ENCODE assay signal across 19 cellular contexts in genomic region chr17:28705728-28706334, GRCh38. TPM values are rescaled to one million over a fixed set of nuclear protein-coding genes. Genes with fewer than 3 reads are reported as not detected.
DNase-seq lines count a peak whose midpoint lies in the region; ATAC-seq and TF ChIP-seq lines count a peak whose summit lies in the region.
"Had no signal": no experiment of that assay in that cellular context is flagged by ENCODE, and none has a peak within 500 bp of the region (broad histone marks: within the 10 kb centered on the region; RNA-seq: fewer than 3 reads in every experiment).

No MANE protein-coding gene starts in this region.

- H4K20me1 ChIP-seq in GM23338 (replicated peaks; ENCODE audit: insufficient read depth), result peaks cover 7% of the 10 kb centered on the region; the same call in 1 of the 2 replicates

- peaks cover 19% of the 10 kb centered on the region for H3K79me2 ChIP-seq in GM23338 (replicated peaks; ENCODE audit: insufficient read depth)

- peaks cover 12% of the 10 kb centered on the region; the same call in 1 of the 2 replicates for H3K4me1 ChIP-seq in GM23338 (ENCODE audit: insufficient read depth)
- H3K4me1 ChIP-seq: uterus had no signal

- H3F3A ChIP-seq in GM23338 (replicated peaks; ENCODE audit: low read depth), result peaks cover 22% of the 10 kb centered on the region

- H3K36me3 ChIP-seq in GM23338 (ENCODE audit: insufficient read depth), result peaks cover 3% of the 10 kb centered on the region; the same call in 1 of the 2 replicates
- H3K36me3 ChIP-seq: uterus had no signal

- H3K4me3 Mint-ChIP-seq in GM23338, result no peak overlapping the region; the same call in 2 of the 3 replicates
- no peak overlapping the region for H3K4me3 Mint-ChIP-seq in activated T-helper 1 cell treated with anti-CD3 and anti-CD28 coated beads, Interleukin-12 subunit alpha, Interleukin-12 subunit beta, Interleukin-2, Interleukin-4 antibody, amounts not matched to agents 30 ng/mL and 10 ng/mL and 1 ng/mL, durations not matched to agents 14 hours and 24 hours and 36 hours
- H3K4me3 Mint-ChIP-seq in nephron, result no peak overlapping the region
- H3K4me3 Mint-ChIP-seq: activated T-cell treated with anti-CD3 and anti-CD28 coated beads, Interleukin-2, amount 50 U/mL, for 4 hours; T-helper 2 cell treated with Interferon-gamma antibody and Interleukin-4, amounts not matched to agents 5 μg/mL and 100 μg/mL, for 36 hours had no signal

- H3K27me3 Mint-ChIP-seq in GM23338 (ENCODE audit: insufficient read depth, low read depth, poor library complexity), result peaks cover 29% of the 10 kb centered on the region
- no peaks in the 10 kb centered on the region for H3K27me3 Mint-ChIP-seq in activated T-helper 1 cell treated with anti-CD3 and anti-CD28 coated beads, Interleukin-12 subunit alpha, Interleukin-12 subunit beta, Interleukin-2, Interleukin-4 antibody, amounts not matched to agents 30 ng/mL and 10 ng/mL and 1 ng/mL, durations not matched to agents 14 hours and 24 hours and 36 hours (ENCODE audit: insufficient read depth)
- no peaks in the 10 kb centered on the region for H3K27me3 Mint-ChIP-seq in nephron (ENCODE audit: low read depth)

- H3K4me2 ChIP-seq in GM23338, result no peak overlapping the region

- H3K9me3 Mint-ChIP-seq in GM23338 (no peaks in the 10 kb centered on the region; the same call in 2 of the 3 replicates), nephron (no peaks in the 10 kb centered on the region)
- H3K9me3 Mint-ChIP-seq in activated T-helper 1 cell treated with anti-CD3 and anti-CD28 coated beads, Interleukin-12 subunit alpha, Interleukin-12 subunit beta, Interleukin-2, Interleukin-4 antibody, amounts not matched to agents 30 ng/mL and 10 ng/mL and 1 ng/mL, durations not matched to agents 14 hours and 24 hours and 36 hours, result no peaks in the 10 kb centered on the region
- H3K9me3 Mint-ChIP-seq: activated T-cell treated with anti-CD3 and anti-CD28 coated beads, Interleukin-2, amount 50 U/mL, for 4 hours; T-helper 2 cell treated with Interferon-gamma antibody and Interleukin-4, amounts not matched to agents 5 μg/mL and 100 μg/mL, for 36 hours had no signal

- peaks cover 44% of the 10 kb centered on the region for H3K4me1 Mint-ChIP-seq in GM23338
- peaks cover 5% of the 10 kb centered on the region for H3K4me1 Mint-ChIP-seq in activated T-helper 1 cell treated with anti-CD3 and anti-CD28 coated beads, Interleukin-12 subunit alpha, Interleukin-12 subunit beta, Interleukin-2, Interleukin-4 antibody, amounts not matched to agents 30 ng/mL and 10 ng/mL and 1 ng/mL, durations not matched to agents 14 hours and 24 hours and 36 hours (ENCODE audit: low read depth)
- peaks cover 5% of the 10 kb centered on the region for H3K4me1 Mint-ChIP-seq in nephron

- H3K27ac ChIP-seq in GM23338 (ENCODE audit: low read depth), result no peak overlapping the region
- H3K27ac ChIP-seq: uterus had no signal

- TF ChIP-seq CTCF in GM23338 (conservative IDR thresholded peaks at IDR 0.05; ENCODE audit: low read depth in 2 of 2), result no peak
- no peak for TF ChIP-seq CTCF in nephron (IDR thresholded peaks at IDR 0.05; ENCODE audit: unreplicated experiment in 3 of 3)

- DNase-seq in GM23338 (ENCODE audit: low spot score) (no peak), nucleus accumbens (lab: John Stamatoyannopoulos, UW) (no peak)
- DNase-seq in activated T-helper 1 cell treated with anti-CD3 and anti-CD28 coated beads, Interleukin-12 subunit alpha, Interleukin-12 subunit beta, Interleukin-2, Interleukin-4 antibody, amounts not matched to agents 30 ng/mL and 10 ng/mL and 1 ng/mL, durations not matched to agents 14 hours and 24 hours and 36 hours (ENCODE audit: low spot score), result no peak
- DNase-seq: activated CD4-positive, alpha-beta T cell treated with anti-CD3 and anti-CD28 coated beads for 4 hours; activated T-cell treated with anti-CD3 and anti-CD28 coated beads, Interleukin-2, amount 50 U/mL, for 4 hours; dorsolateral prefrontal cortex; left ventricle myocardium superior; MV-4-11; NCI-H2171 treated with DMSO at 0.1 percent for 48 hours; NK-92 treated with Interleukin-12 subunit alpha and Interleukin-12 subunit beta, amount 100 ng/mL, for 24 hours; SHP77; stimulated activated CD4-positive, alpha-beta T cell treated with anti-CD3 and anti-CD28 coated beads, Interleukin-4, amount 100 ng/mL, for 4 hours; stimulated activated naive CD4-positive, alpha-beta T cell; uterus had no signal

- no peaks in the 10 kb centered on the region for H3K27me3 ChIP-seq in GM23338 (ENCODE audit: insufficient read depth)
- H3K27me3 ChIP-seq: BLaER1 treated with 17β-estradiol and CSF1 and Interleukin-3, amounts not matched to agents 10 nM and 100 nM; dorsolateral prefrontal cortex; uterus had no signal

- ATAC-seq in GM23338 (peak; percentile 4; the same call in 1 of the 3 replicates), HG02970 (IDR thresholded peaks at IDR 0.05; ENCODE audit: low FRiP score, unreplicated experiment) (no peak)
- ATAC-seq: activated T-cell treated with anti-CD3 and anti-CD28 coated beads, Interleukin-2, amount 50 U/mL, for 4 hours; left ventricle myocardium superior had no signal

- intact Hi-C loops in activated T-helper 1 cell treated with anti-CD3 and anti-CD28 coated beads, Interleukin-12 subunit alpha, Interleukin-12 subunit beta, Interleukin-2, Interleukin-4 antibody, amounts not matched to agents 30 ng/mL and 10 ng/mL and 1 ng/mL, durations not matched to agents 14 hours and 24 hours and 36 hours (cut with micrococcal nuclease), result no loop called here

- no peak overlapping the region for H2AFZ ChIP-seq in GM23338

- H3K36me3 Mint-ChIP-seq in GM23338 (ENCODE audit: low read depth) (peaks cover 48% of the 10 kb centered on the region), nephron (ENCODE audit: low read depth) (peaks cover 23% of the 10 kb centered on the region)
- peaks cover 22% of the 10 kb centered on the region for H3K36me3 Mint-ChIP-seq in activated T-helper 1 cell treated with anti-CD3 and anti-CD28 coated beads, Interleukin-12 subunit alpha, Interleukin-12 subunit beta, Interleukin-2, Interleukin-4 antibody, amounts not matched to agents 30 ng/mL and 10 ng/mL and 1 ng/mL, durations not matched to agents 14 hours and 24 hours and 36 hours (ENCODE audit: low read depth)

- H3K9me2 ChIP-seq in GM23338 (ENCODE audit: insufficient read depth), result no peaks in the 10 kb centered on the region

- H3K27ac Mint-ChIP-seq in GM23338 (0 out of 2 replicates have a peak overlapping the region, but pooled peaks have one; percentile 42), nephron (peak overlapping the region in 2 of 3 experiments; percentile 43 to 58)
- peak overlapping the region; percentile 31 for H3K27ac Mint-ChIP-seq in activated T-helper 1 cell treated with anti-CD3 and anti-CD28 coated beads, Interleukin-12 subunit alpha, Interleukin-12 subunit beta, Interleukin-2, Interleukin-4 antibody, amounts not matched to agents 30 ng/mL and 10 ng/mL and 1 ng/mL, durations not matched to agents 14 hours and 24 hours and 36 hours

- H3K4me3 ChIP-seq in GM23338, result no peak overlapping the region
- H3K4me3 ChIP-seq: BLaER1 treated with 17β-estradiol and CSF1 and Interleukin-3, amounts not matched to agents 10 nM and 100 nM; dorsolateral prefrontal cortex; uterus had no signal

TF ChIP-seq in GM23338, 12 proteins besides CTCF, POLR2A, EP300 and RAD21 (continues in another document):
- no peak for TF ChIP-seq CREB1 (CRISPR knock-in tag; IDR thresholded peaks at IDR 0.05; ENCODE audit: low read depth)

RNA-seq across cellular contexts. Expression of gene PROCA1, which starts 5.9 kb away (rescaled TPM):
- total RNA-seq in GM23338 (2014; rRNA removed; shearing (Covaris generic)), result 10.0 and 11.3 TPM in 2 replicates
- polyA plus RNA-seq in GM23338 (2016; fragmentation: Nextera tagmentation; extraction: Ambion mirVana), result 14.4 and 14.9 TPM in 2 replicates
- total RNA-seq in activated T-helper 1 cell treated with anti-CD3 and anti-CD28 coated beads, Interleukin-12 subunit alpha, Interleukin-12 subunit beta, Interleukin-2, Interleukin-4 antibody, amounts not matched to agents 30 ng/mL and 10 ng/mL and 1 ng/mL, durations not matched to agents 14 hours and 24 hours and 36 hours, result 4.4 and 5.2 TPM in 2 replicates

RNA-seq across cellular contexts. Expression of gene RAB34, which starts 11.8 kb away (rescaled TPM):
- 381 and 394 TPM in 2 replicates for total RNA-seq in GM23338 (2014; rRNA removed; shearing (Covaris generic))
- polyA plus RNA-seq in GM23338 (2016; fragmentation: Nextera tagmentation; extraction: Ambion mirVana), result 174 and 184 TPM in 2 replicates
- total RNA-seq in activated T-helper 1 cell treated with anti-CD3 and anti-CD28 coated beads, Interleukin-12 subunit alpha, Interleukin-12 subunit beta, Interleukin-2, Interleukin-4 antibody, amounts not matched to agents 30 ng/mL and 10 ng/mL and 1 ng/mL, durations not matched to agents 14 hours and 24 hours and 36 hours, result 17.6 and 18.2 TPM in 2 replicates

RNA-seq across cellular contexts. Expression of gene RPL23A, which starts 14.0 kb away (rescaled TPM):
- total RNA-seq in GM23338 (2014; rRNA removed; shearing (Covaris generic)), result 592 and 656 TPM in 2 replicates
- polyA plus RNA-seq in GM23338 (2016; fragmentation: Nextera tagmentation; extraction: Ambion mirVana), result 1,994 and 2,198 TPM in 2 replicates
- total RNA-seq in activated T-helper 1 cell treated with anti-CD3 and anti-CD28 coated beads, Interleukin-12 subunit alpha, Interleukin-12 subunit beta, Interleukin-2, Interleukin-4 antibody, amounts not matched to agents 30 ng/mL and 10 ng/mL and 1 ng/mL, durations not matched to agents 14 hours and 24 hours and 36 hours, result 1,513 and 1,534 TPM in 2 replicates

RNA-seq across cellular contexts. Expression of gene TLCD1, which starts 20.2 kb away (rescaled TPM):
- 16.9 and 26.5 TPM in 2 replicates for total RNA-seq in GM23338 (2014; rRNA removed; shearing (Covaris generic))
- 47.0 and 47.7 TPM in 2 replicates for polyA plus RNA-seq in GM23338 (2016; fragmentation: Nextera tagmentation; extraction: Ambion mirVana)
- total RNA-seq in activated T-helper 1 cell treated with anti-CD3 and anti-CD28 coated beads, Interleukin-12 subunit alpha, Interleukin-12 subunit beta, Interleukin-2, Interleukin-4 antibody, amounts not matched to agents 30 ng/mL and 10 ng/mL and 1 ng/mL, durations not matched to agents 14 hours and 24 hours and 36 hours, result 9.5 and 11.5 TPM in 2 replicates
- polyA plus RNA-seq: neural cell had no signal

RNA-seq across cellular contexts. Expression of gene NEK8, which starts 22.8 kb away (rescaled TPM):
- total RNA-seq in GM23338 (2014; rRNA removed; shearing (Covaris generic)), result 13.2 and 14.9 TPM in 2 replicates
- polyA plus RNA-seq in GM23338 (2016; fragmentation: Nextera tagmentation; extraction: Ambion mirVana), result 8.9 and 10.0 TPM in 2 replicates
- total RNA-seq in activated T-helper 1 cell treated with anti-CD3 and anti-CD28 coated beads, Interleukin-12 subunit alpha, Interleukin-12 subunit beta, Interleukin-2, Interleukin-4 antibody, amounts not matched to agents 30 ng/mL and 10 ng/mL and 1 ng/mL, durations not matched to agents 14 hours and 24 hours and 36 hours, result 5.2 and 5.4 TPM in 2 replicates

Comparison
In these comparisons a context has a peak if more than half of its experiments do, and no peak if none do; other contexts are left out.
1. RNA of gene RAB34, which starts 11.8 kb away (total RNA-seq): 381 to 394 TPM in GM23338; 17.6 to 18.2 TPM in activated T-helper 1 cell treated with anti-CD3 and anti-CD28 coated beads, Interleukin-12 subunit alpha, Interleukin-12 subunit beta, Interleukin-2, Interleukin-4 antibody, amounts not matched to agents 30 ng/mL and 10 ng/mL and 1 ng/mL, durations not matched to agents 14 hours and 24 hours and 36 hours; every median in the first group is over 10 times any median in the second.
2. Peak in every context shown above with its lines, with median percentiles within 50 percentile points of each other: H3K27ac Mint-ChIP-seq.